Comparison of ENCODE assay signal across 16 cellular contexts in the genomic region with DNA sequence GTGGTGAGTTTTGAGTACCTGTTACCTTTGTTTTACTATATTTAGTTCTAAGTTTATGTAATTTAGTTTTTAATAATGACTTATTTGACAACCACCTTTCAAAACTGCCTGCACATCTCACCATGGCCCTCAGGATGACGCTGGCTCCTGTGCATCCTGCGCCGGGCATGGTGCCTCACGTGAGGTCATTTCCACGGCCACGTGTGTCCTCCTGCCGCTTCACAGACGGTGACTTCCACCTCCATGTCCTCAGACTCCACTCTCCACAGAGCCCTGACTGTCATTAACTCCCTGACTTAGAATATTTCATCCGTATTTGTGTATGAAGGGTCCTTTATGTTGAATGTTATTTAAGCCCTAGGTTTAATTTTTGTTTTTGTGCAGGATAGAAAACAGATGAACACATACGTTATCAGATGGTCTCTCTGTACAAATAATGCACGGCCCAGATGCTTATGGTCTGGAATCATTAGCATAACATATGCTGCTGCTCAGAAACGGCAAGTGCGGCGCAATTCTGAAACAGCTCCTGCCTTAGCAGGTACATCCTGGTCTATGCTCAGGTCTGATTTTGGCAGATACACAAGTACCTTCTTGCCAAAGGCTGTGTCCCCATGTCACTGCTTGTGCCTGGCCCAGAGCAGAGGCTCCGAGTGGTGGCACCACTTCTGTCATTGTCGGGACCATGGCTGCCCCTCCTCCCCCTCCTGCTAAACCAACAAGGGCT.
"Had no signal": no experiment of that assay in that cellular context is flagged by ENCODE, and none has a peak within 500 bp of the region (broad histone marks: within the 10 kb centered on the region; RNA-seq: fewer than 3 reads in every experiment).

No MANE protein-coding gene starts in this region.

- DNase-seq: activated CD4-positive, alpha-beta memory T cell treated with anti-CD3 and anti-CD28 coated beads for 36 hours; activated naive CD4-positive, alpha-beta T cell; activated naive CD8-positive, alpha-beta T cell treated with anti-CD3 and anti-CD28 coated beads for 36 hours; activated T-cell treated with anti-CD3 and anti-CD28 coated beads for 4 hours; amniotic stem cell; erythroblast; foreskin melanocyte; hypothalamus; mammary epithelial cell; nephron progenitor cell; occipital lobe; retina; stimulated activated CD4-positive, alpha-beta T cell treated with anti-CD3 and anti-CD28 coated beads, Interleukin-2, amount 100 ng/mL, for 24 hours; stimulated activated naive CD8-positive, alpha-beta T cell treated with anti-CD3 and anti-CD28 coated beads, Interleukin-15, Interleukin-2, amounts not matched to agents 100 U/mL and 50 U/mL, for 24 hours; trophoblast cell; WERI-Rb-1 had no signal
